In genomic region chr17:82226809-82227628, GRCh38 we compare ENCODE assay signal across 1 cellular context.
TF ChIP-seq lines count a peak whose summit lies in the region.

No MANE protein-coding gene starts in this region.

TF ChIP-seq in HepG2, 621 proteins besides CTCF, POLR2A, EP300 and RAD21 (continued from another document and continues in another):
- TF ChIP-seq TIGD3 (CRISPR knock-in tag; IDR thresholded peaks at IDR 0.05; ENCODE audit: borderline replicate concordance) (no peak), ZBTB20 (CRISPR knock-in tag; IDR thresholded peaks at IDR 0.05; ENCODE audit: borderline replicate concordance, low read depth) (no peak), ZZZ3 (CRISPR knock-in tag; IDR thresholded peaks at IDR 0.05; ENCODE audit: borderline replicate concordance) (no peak), POLR2AphosphoS2 (IDR thresholded peaks at IDR 0.05; ENCODE audit: low read depth, low read length) (no peak), RFX1 (IDR thresholded peaks at IDR 0.05) (no peak), IKZF1 (IDR thresholded peaks at IDR 0.05) (no peak), PCBP1 (IDR thresholded peaks at IDR 0.05; ENCODE audit: borderline replicate concordance, low read depth, low read length) (0 out of 2 replicates have a peak, but pooled peaks have one; percentile 31), ZNF296 (CRISPR knock-in tag; conservative IDR thresholded peaks at IDR 0.05) (no peak), DNMT1 (CRISPR knock-in tag; IDR thresholded peaks at IDR 0.05) (no peak), PATZ1 (CRISPR knock-in tag; IDR thresholded peaks at IDR 0.05) (peak; percentile 84), ASH2L (IDR thresholded peaks at IDR 0.05; ENCODE audit: insufficient read length, low read depth, low read length) (no peak), DRAP1 (CRISPR knock-in tag; IDR thresholded peaks at IDR 0.05) (peak; percentile 39; the same call in 1 of the 2 replicates), ZNF747 (CRISPR knock-in tag; IDR thresholded peaks at IDR 0.05; ENCODE audit: borderline replicate concordance) (no peak; the same call in 1 of the 2 replicates), ZNF205 (CRISPR knock-in tag; IDR thresholded peaks at IDR 0.05) (no peak), HMGXB4 (CRISPR knock-in tag; IDR thresholded peaks at IDR 0.05; ENCODE audit: borderline replicate concordance in 1 of 2, low read depth in 1 of 2) (peak; percentile 6 to 29; a peak in 1 of 4 replicates), JUNB (CRISPR knock-in tag; IDR thresholded peaks at IDR 0.05; ENCODE audit: borderline replicate concordance) (no peak), ZNF557 (CRISPR knock-in tag; IDR thresholded peaks at IDR 0.05) (no peak), HDAC1 (CRISPR knock-in tag; IDR thresholded peaks at IDR 0.05) (peak; percentile 78; the same call in 1 of the 2 replicates), NFE2L2 (IDR thresholded peaks at IDR 0.05; ENCODE audit: low read length) (no peak), PTBP1 (IDR thresholded peaks at IDR 0.05; ENCODE audit: low read depth, low read length, poor library complexity, severe bottlenecking) (no peak), CCDC6 (CRISPR knock-in tag; IDR thresholded peaks at IDR 0.05) (no peak), EED (CRISPR knock-in tag; IDR thresholded peaks at IDR 0.05) (no peak), ZNF737 (CRISPR knock-in tag; IDR thresholded peaks at IDR 0.05; ENCODE audit: borderline replicate concordance) (no peak), ZBTB1 (CRISPR knock-in tag; IDR thresholded peaks at IDR 0.05; ENCODE audit: borderline replicate concordance) (no peak), ZNF784 (CRISPR knock-in tag; IDR thresholded peaks at IDR 0.05; ENCODE audit: borderline replicate concordance) (no peak), ZNF382 (CRISPR knock-in tag; IDR thresholded peaks at IDR 0.05; ENCODE audit: borderline replicate concordance) (no peak), ZNF879 (CRISPR knock-in tag; IDR thresholded peaks at IDR 0.05) (no peak), ATF6 (CRISPR knock-in tag; conservative IDR thresholded peaks at IDR 0.05) (no peak), AKAP8 (CRISPR knock-in tag; IDR thresholded peaks at IDR 0.05) (no peak), ZNF850 (CRISPR knock-in tag; conservative IDR thresholded peaks at IDR 0.05) (no peak), HOXA9 (CRISPR knock-in tag; IDR thresholded peaks at IDR 0.05; ENCODE audit: borderline replicate concordance) (no peak), ZNF12 (CRISPR knock-in tag; IDR thresholded peaks at IDR 0.05) (no peak), ZNF17 (CRISPR knock-in tag; IDR thresholded peaks at IDR 0.05) (no peak), PRPF4 (IDR thresholded peaks at IDR 0.05; ENCODE audit: low read depth, low read length, poor library complexity, severe bottlenecking) (no peak), ZSCAN25 (CRISPR knock-in tag; IDR thresholded peaks at IDR 0.05) (no peak), ZNF230 (CRISPR knock-in tag; IDR thresholded peaks at IDR 0.05) (no peak), ZNF841 (CRISPR knock-in tag; IDR thresholded peaks at IDR 0.05; ENCODE audit: borderline replicate concordance) (no peak), GABPA (IDR thresholded peaks at IDR 0.05; ENCODE audit: low read depth, low read length) (no peak), GABPA (CRISPR knock-in tag; IDR thresholded peaks at IDR 0.05; ENCODE audit: low read depth) (no peak), ZNF280D (CRISPR knock-in tag; IDR thresholded peaks at IDR 0.05) (no peak), ARNTL (CRISPR knock-in tag; IDR thresholded peaks at IDR 0.05) (peak; percentile 63; the same call in 1 of the 2 replicates), ZNF629 (CRISPR knock-in tag; conservative IDR thresholded peaks at IDR 0.05) (0 out of 2 replicates have a peak, but pooled peaks have one; percentile 15), REST (IDR thresholded peaks at IDR 0.05; ENCODE audit: borderline replicate concordance in 1 of 2, low read depth in 1 of 2, low read length in 2 of 2) (no peak), NR0B2 (CRISPR knock-in tag; IDR thresholded peaks at IDR 0.05) (no peak), WIZ (CRISPR knock-in tag; IDR thresholded peaks at IDR 0.05) (no peak), ZNF180 (CRISPR knock-in tag; IDR thresholded peaks at IDR 0.05; ENCODE audit: borderline replicate concordance, low read depth) (no peak), ZNF503 (CRISPR knock-in tag; IDR thresholded peaks at IDR 0.05) (no peak), MTA1 (CRISPR knock-in tag; IDR thresholded peaks at IDR 0.05; ENCODE audit: borderline replicate concordance) (no peak; the same call in 1 of the 2 replicates), NCOA5 (CRISPR knock-in tag; IDR thresholded peaks at IDR 0.05) (no peak), CHD2 (IDR thresholded peaks at IDR 0.05; ENCODE audit: low read depth, low read length) (no peak), RXRA (CRISPR knock-in tag; IDR thresholded peaks at IDR 0.05) (peak; percentile 36)
